Comparison of ENCODE assay signal across 1 cellular context in the genomic region with DNA sequence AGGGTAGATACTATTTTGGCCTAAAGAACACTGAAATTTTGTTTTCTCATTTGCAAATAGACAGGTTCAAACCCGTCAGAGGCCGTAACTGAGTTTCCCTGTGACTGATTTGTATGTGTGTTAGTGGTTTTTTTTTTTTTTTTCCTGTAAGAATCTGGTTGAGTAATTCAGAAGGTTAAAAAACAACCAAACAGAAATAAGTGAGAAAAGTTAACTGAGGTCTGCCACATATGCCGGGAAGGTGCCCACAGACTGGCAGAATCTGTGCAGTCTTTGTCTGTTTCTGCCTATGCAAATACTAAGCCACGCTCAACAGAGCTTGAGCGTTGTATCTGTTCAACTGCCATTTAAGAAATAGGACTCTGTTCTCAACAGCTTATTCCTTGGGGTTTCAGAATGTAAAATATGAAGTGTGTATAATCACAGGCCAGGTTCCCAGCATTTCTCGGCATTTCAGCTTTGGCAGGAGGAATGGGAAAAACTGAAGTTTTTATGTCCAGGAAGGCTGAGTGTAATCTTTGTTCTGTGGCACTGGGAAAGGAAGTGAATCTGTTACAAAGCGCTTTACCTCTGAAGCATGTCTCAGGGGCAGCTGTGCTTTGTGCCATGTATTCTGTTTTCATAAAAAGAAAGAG.
TF ChIP-seq lines count a peak whose summit lies in the region.

No MANE protein-coding gene starts in this region.

TF ChIP-seq in GM23338, 12 proteins besides CTCF, POLR2A, EP300 and RAD21:
- TF ChIP-seq, protein P1, sequence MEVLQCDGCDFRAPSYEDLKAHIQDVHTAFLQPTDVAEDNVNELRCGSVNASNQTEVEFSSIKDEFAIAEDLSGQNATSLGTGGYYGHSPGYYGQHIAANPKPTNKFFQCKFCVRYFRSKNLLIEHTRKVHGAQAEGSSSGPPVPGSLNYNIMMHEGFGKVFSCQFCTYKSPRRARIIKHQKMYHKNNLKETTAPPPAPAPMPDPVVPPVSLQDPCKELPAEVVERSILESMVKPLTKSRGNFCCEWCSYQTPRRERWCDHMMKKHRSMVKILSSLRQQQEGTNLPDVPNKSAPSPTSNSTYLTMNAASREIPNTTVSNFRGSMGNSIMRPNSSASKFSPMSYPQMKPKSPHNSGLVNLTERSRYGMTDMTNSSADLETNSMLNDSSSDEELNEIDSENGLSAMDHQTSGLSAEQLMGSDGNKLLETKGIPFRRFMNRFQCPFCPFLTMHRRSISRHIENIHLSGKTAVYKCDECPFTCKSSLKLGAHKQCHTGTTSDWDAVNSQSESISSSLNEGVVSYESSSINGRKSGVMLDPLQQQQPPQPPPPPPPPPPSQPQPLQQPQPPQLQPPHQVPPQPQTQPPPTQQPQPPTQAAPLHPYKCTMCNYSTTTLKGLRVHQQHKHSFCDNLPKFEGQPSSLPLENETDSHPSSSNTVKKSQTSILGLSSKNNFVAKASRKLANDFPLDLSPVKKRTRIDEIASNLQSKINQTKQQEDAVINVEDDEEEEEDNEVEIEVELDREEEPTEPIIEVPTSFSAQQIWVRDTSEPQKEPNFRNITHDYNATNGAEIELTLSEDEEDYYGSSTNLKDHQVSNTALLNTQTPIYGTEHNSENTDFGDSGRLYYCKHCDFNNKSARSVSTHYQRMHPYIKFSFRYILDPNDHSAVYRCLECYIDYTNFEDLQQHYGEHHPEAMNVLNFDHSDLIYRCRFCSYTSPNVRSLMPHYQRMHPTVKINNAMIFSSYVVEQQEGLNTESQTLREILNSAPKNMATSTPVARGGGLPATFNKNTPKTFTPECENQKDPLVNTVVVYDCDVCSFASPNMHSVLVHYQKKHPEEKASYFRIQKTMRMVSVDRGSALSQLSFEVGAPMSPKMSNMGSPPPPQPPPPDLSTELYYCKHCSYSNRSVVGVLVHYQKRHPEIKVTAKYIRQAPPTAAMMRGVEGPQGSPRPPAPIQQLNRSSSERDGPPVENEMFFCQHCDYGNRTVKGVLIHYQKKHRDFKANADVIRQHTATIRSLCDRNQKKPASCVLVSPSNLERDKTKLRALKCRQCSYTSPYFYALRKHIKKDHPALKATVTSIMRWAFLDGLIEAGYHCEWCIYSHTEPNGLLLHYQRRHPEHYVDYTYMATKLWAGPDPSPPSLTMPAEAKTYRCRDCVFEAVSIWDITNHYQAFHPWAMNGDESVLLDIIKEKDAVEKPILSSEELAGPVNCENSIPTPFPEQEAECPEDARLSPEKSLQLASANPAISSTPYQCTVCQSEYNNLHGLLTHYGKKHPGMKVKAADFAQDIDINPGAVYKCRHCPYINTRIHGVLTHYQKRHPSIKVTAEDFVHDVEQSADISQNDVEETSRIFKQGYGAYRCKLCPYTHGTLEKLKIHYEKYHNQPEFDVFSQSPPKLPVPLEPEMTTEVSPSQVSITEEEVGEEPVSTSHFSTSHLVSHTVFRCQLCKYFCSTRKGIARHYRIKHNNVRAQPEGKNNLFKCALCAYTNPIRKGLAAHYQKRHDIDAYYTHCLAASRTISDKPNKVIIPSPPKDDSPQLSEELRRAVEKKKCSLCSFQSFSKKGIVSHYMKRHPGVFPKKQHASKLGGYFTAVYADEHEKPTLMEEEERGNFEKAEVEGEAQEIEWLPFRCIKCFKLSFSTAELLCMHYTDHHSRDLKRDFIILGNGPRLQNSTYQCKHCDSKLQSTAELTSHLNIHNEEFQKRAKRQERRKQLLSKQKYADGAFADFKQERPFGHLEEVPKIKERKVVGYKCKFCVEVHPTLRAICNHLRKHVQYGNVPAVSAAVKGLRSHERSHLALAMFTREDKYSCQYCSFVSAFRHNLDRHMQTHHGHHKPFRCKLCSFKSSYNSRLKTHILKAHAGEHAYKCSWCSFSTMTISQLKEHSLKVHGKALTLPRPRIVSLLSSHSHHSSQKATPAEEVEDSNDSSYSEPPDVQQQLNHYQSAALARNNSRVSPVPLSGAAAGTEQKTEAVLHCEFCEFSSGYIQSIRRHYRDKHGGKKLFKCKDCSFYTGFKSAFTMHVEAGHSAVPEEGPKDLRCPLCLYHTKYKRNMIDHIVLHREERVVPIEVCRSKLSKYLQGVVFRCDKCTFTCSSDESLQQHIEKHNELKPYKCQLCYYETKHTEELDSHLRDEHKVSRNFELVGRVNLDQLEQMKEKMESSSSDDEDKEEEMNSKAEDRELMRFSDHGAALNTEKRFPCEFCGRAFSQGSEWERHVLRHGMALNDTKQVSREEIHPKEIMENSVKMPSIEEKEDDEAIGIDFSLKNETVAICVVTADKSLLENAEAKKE (CRISPR knock-in tag; IDR thresholded peaks at IDR 0.05) = no peak
- no peak for TF ChIP-seq STAT1 (IDR thresholded peaks at IDR 0.05; ENCODE audit: unreplicated experiment)
- no peak for TF ChIP-seq EZH2 (IDR thresholded peaks at IDR 0.05; ENCODE audit: low read depth, unreplicated experiment)
- no peak for TF ChIP-seq NANOG (IDR thresholded peaks at IDR 0.05; ENCODE audit: borderline replicate concordance)
- no peak for TF ChIP-seq ETS1 (IDR thresholded peaks at IDR 0.05)
- no peak for TF ChIP-seq ZNF331 (CRISPR knock-in tag; IDR thresholded peaks at IDR 0.05; ENCODE audit: low read depth)
- TF ChIP-seq JUNB (IDR thresholded peaks at IDR 0.05; ENCODE audit: unreplicated experiment) = no peak
- no peak for TF ChIP-seq POLR2AphosphoS5 (IDR thresholded peaks at IDR 0.05; ENCODE audit: low read depth)
- TF ChIP-seq ZNF114 (CRISPR knock-in tag; IDR thresholded peaks at IDR 0.05) = no peak
- no peak for TF ChIP-seq CREB1 (CRISPR knock-in tag; IDR thresholded peaks at IDR 0.05; ENCODE audit: low read depth)
- no peak for TF ChIP-seq EZH2phosphoT487 (IDR thresholded peaks at IDR 0.05; ENCODE audit: unreplicated experiment)
- TF ChIP-seq REST (IDR thresholded peaks at IDR 0.05; ENCODE audit: unreplicated experiment) = no peak
